Comparison of ENCODE assay signal across 17 cellular contexts in the genomic region with DNA sequence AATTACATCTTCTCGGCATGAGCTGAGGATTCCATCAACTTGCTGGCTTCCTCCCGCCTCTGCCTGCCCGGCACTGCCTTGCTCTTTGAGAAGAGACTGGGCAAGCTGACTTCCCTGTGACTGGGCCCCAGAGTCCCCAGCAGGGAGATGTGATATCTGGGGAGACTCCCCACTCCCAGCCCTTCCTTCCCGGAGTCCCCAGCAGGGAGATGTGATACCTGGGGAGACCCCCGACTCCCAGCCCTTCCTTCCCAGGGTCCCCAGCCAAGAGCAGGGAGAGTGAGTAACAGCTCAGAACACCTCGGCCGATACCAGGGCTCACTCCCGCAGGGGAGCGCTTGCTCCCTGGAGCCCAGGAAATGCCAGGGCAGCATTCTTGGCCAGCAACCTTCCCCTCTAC.
A peak's percentile ranks its signal among the peaks of the same experiment; 100 is the strongest.
DNase-seq lines count a peak whose midpoint lies in the region; ATAC-seq and TF ChIP-seq lines count a peak whose summit lies in the region.
"Had no signal": no experiment of that assay in that cellular context is flagged by ENCODE, and none has a peak within 500 bp of the region (broad histone marks: within the 10 kb centered on the region; RNA-seq: fewer than 3 reads in every experiment).

No MANE protein-coding gene starts in this region.

- H3K27me3 ChIP-seq in BLaER1, result no peaks in the 10 kb centered on the region
- no peaks in the 10 kb centered on the region for H3K27me3 ChIP-seq in muscle layer of colon (ENCODE audit: control insufficient read depth in 1 of 2, insufficient read depth in 2 of 2, low read length in 2 of 2)
- H3K27me3 ChIP-seq in spleen (replicated peaks in 1 of 7), result peaks cover 0 to 63% (median 0%) of the 10 kb centered on the region in 7 donors
- peaks cover 0 to 4% (median 2%) of the 10 kb centered on the region in 3 donors for H3K27me3 ChIP-seq in psoas muscle (ENCODE audit: insufficient read depth in 3 of 3, low read length in 2 of 3)

- H3K9me3 ChIP-seq in BLaER1 (no peaks in the 10 kb centered on the region), HEK293 (ENCODE audit: control insufficient read depth, insufficient read depth, low read depth, low read length) (no peaks in the 10 kb centered on the region), muscle layer of colon (ENCODE audit: low read length) (no peaks in the 10 kb centered on the region), spleen (no peaks in the 10 kb centered on the region), psoas muscle (no peaks in the 10 kb centered on the region)
- H3K9me3 ChIP-seq: HAP-1 had no signal

- intact Hi-C loops in spleen (cut with DNase I; ENCODE audit: low total_unique reads) (no loop called here), psoas muscle (cut with DNase I) (no loop called here)

- H3K36me3 ChIP-seq in BLaER1 (no peaks in the 10 kb centered on the region), HEK293 (ENCODE audit: control insufficient read depth in 2 of 2, insufficient read depth in 1 of 2, low read length in 2 of 2) (no peaks in the 10 kb centered on the region), muscle layer of colon (ENCODE audit: insufficient read depth, low read length) (no peaks in the 10 kb centered on the region), spleen (no peaks in the 10 kb centered on the region), psoas muscle (ENCODE audit: insufficient read depth in 1 of 2, low read depth in 1 of 2) (no peaks in the 10 kb centered on the region)
- H3K36me3 ChIP-seq: HAP-1 had no signal

- H4K20me1 ChIP-seq in BLaER1, result no peaks in the 10 kb centered on the region

- CTCF ChIA-PET in HEK293 (lab: Yijun Ruan, JAX), result interaction anchor here (1.7 kb wide), 1 partner anchor 21 kb away, joined by 5 read pairs; no protein-coding TSS in a partner anchor

- H3K9ac ChIP-seq in BLaER1 (no peak overlapping the region), muscle layer of colon (ENCODE audit: low read length) (no peak overlapping the region)
- H3K9ac ChIP-seq: KMS-11 had no signal

- POLR2A ChIA-PET in HEK293 (lab: Yijun Ruan, JAX), result no interaction called here

- ATAC-seq in GM19328 (IDR thresholded peaks at IDR 0.05; ENCODE audit: unreplicated experiment) (no peak), psoas muscle (no peak)
- ATAC-seq: CD8-positive, alpha-beta T cell; GM23338; HepG2 had no signal

- H3K4me2 ChIP-seq in BLaER1, result peak overlapping the region; percentile 79
- H3K4me2 ChIP-seq: GM23338, KMS-11 had no signal

- H3K4me3 ChIP-seq in BLaER1 (no peak overlapping the region), HEK293 (ENCODE audit: low read depth, low read length) (no peak overlapping the region), muscle layer of colon (ENCODE audit: low read depth in 1 of 2, low read length in 2 of 2) (no peak overlapping the region), spleen (no peak overlapping the region), psoas muscle (no peak overlapping the region)
- H3K4me3 ChIP-seq: GM23338, HAP-1 had no signal

- H3K27ac ChIP-seq in BLaER1 (0 out of 2 replicates have a peak overlapping the region, but pooled peaks have one; percentile 12), HEK293 (ENCODE audit: extremely low read depth, low read depth, low read length) (no peak overlapping the region), muscle layer of colon (ENCODE audit: low read depth, low read length) (peak overlapping the region; percentile 40), spleen (no peak overlapping the region), psoas muscle (no peak overlapping the region)
- H3K27ac ChIP-seq: KMS-11 had no signal

- TF ChIP-seq CTCF in HEK293 (tag by site-specific recombination; IDR thresholded peaks at IDR 0.05) (no peak), spleen (IDR thresholded peaks at IDR 0.05 in 8 of 11, conservative IDR thresholded peaks at IDR 0.05 in 3 of 11) (no peak), psoas muscle (IDR thresholded peaks at IDR 0.05) (no peak)

- H3K4me1 ChIP-seq in BLaER1 (peaks cover 37% of the 10 kb centered on the region), HEK293 (ENCODE audit: control insufficient read depth, insufficient read depth, low read length) (no peaks in the 10 kb centered on the region), muscle layer of colon (ENCODE audit: insufficient read depth, low read length) (peaks cover 68% of the 10 kb centered on the region), spleen (no peaks in the 10 kb centered on the region), psoas muscle (no peaks in the 10 kb centered on the region)
- H3K4me1 ChIP-seq: HAP-1 had no signal

- 81 to 92% (median 83%) methylated on average over 8 to 9 of the region's 9 CpGs for whole genome bisulfite sequencing in spleen, 5 donors
- 66 to 73% (median 69%) methylated on average over 9 of the region's 9 CpGs for WGBS in psoas muscle, 3 donors

- no peak for TF ChIP-seq POLR2A in spleen (IDR thresholded peaks at IDR 0.05)

- DNase-seq in spleen (peak; percentile 59), NCI-H748 treated with DMSO at 0.1 percent for 48 hours (lab: John Stamatoyannopoulos, UW) (no peak), psoas muscle (no peak)
- DNase-seq: CD8-positive, alpha-beta T cell; COR-L47; DMS153; DMS79 treated with DMSO at 0.1 percent for 48 hours; GDM1; HFFc6 had no signal

TF ChIP-seq in HEK293, 187 proteins besides CTCF, POLR2A, EP300 and RAD21:
- TF ChIP-seq ZBTB48 (tag by site-specific recombination; IDR thresholded peaks at IDR 0.05) (no peak), ZNF221 (tag by site-specific recombination; IDR thresholded peaks at IDR 0.05; ENCODE audit: borderline replicate concordance) (no peak), ZIC2 (tag by site-specific recombination; IDR thresholded peaks at IDR 0.05) (peak; percentile 51), ZSCAN16 (tag by site-specific recombination; IDR thresholded peaks at IDR 0.05) (no peak)

Comparison
In these comparisons a context has a peak if more than half of its experiments do, and no peak if none do; other contexts are left out.
1. H3K27ac ChIP-seq: peak in BLaER1 (single experiment) and muscle layer of colon (single experiment); none in HEK293 (single experiment), spleen (0 of 8) and psoas muscle (single experiment).